In the genomic region with DNA sequence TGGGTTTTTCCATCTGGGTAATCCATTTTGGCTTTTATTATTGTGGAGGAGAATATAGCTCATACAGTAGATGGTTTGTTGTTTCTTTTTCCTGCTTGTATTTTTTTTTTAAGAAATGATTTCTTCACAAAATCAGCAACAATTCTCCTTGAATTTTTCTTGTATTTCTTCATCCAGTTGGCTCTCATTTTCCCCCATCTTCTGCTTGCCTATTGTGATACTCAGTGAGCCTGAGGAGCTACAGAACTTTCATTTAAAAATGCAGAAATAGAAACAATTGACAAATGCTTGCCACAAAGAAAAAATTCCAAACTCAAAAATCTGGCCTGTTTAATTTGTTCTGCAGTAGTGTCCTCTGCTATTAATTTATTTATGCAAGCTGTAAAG, we compare ENCODE assay signal across 15 cellular contexts.
A peak's percentile ranks its signal among the peaks of the same experiment; 100 is the strongest.
DNase-seq lines count a peak whose midpoint lies in the region; ATAC-seq and TF ChIP-seq lines count a peak whose summit lies in the region.
"Had no signal": no experiment of that assay in that cellular context is flagged by ENCODE, and none has a peak within 500 bp of the region (broad histone marks: within the 10 kb centered on the region; RNA-seq: fewer than 3 reads in every experiment).

No MANE protein-coding gene starts in this region.

- ATAC-seq in HG03342 (IDR thresholded peaks at IDR 0.05; ENCODE audit: unreplicated experiment): no peak
- ATAC-seq in GM18907 (IDR thresholded peaks at IDR 0.05; ENCODE audit: unreplicated experiment): no peak

- peaks cover 10% of the 10 kb centered on the region for H3K4me1 Mint-ChIP-seq in MCF 10A (ENCODE audit: insufficient read depth, unreplicated experiment)

- no peaks in the 10 kb centered on the region for H3K36me3 Mint-ChIP-seq in MCF 10A (ENCODE audit: insufficient read depth, unreplicated experiment)
- H3K36me3 Mint-ChIP-seq: CD4-positive, alpha-beta memory T cell had no signal

- H3K9me3 Mint-ChIP-seq in MCF 10A (ENCODE audit: unreplicated experiment): no peaks in the 10 kb centered on the region
- H3K9me3 Mint-ChIP-seq: CD4-positive, alpha-beta memory T cell had no signal

- TF ChIP-seq CTCF in MCF 10A (IDR thresholded peaks at IDR 0.05; ENCODE audit: unreplicated experiment): no peak
- TF ChIP-seq CTCF in breast epithelium (IDR thresholded peaks at IDR 0.05): no peak
- TF ChIP-seq CTCF in WI38 (IDR thresholded peaks at IDR 0.05; ENCODE audit: low read depth, low read length): no peak
- no peak for TF ChIP-seq CTCF in fibroblast of the aortic adventitia (IDR thresholded peaks at IDR 0.05; ENCODE audit: insufficient read depth, low read length)

- peak overlapping the region; percentile 66 for H3K4me3 Mint-ChIP-seq in MCF 10A (ENCODE audit: unreplicated experiment)
- H3K4me3 Mint-ChIP-seq: CD4-positive, alpha-beta memory T cell had no signal

- TF ChIP-seq POLR2A in breast epithelium (IDR thresholded peaks at IDR 0.05): no peak

- POLR2A ChIA-PET in MCF 10A (lab: Yijun Ruan, JAX): interaction anchor here (0.5 to 1.9 kb wide), 7 partner anchors 14 to 951 kb away, joined by 3 to 10 read pairs (median 3); partner anchors contain the start of gene MCU

- no peaks in the 10 kb centered on the region for H3K27me3 ChIP-seq in breast epithelium
- no peaks in the 10 kb centered on the region for H3K27me3 ChIP-seq in skeletal muscle tissue (ENCODE audit: control insufficient read depth in 3 of 3, insufficient read depth in 3 of 3, low read length in 3 of 3)

- H3K27ac ChIP-seq in breast epithelium (no peak overlapping the region), skeletal muscle tissue (ENCODE audit: low read depth, low read length) (peak overlapping the region; percentile 0)

- H3K9ac ChIP-seq in skeletal muscle tissue (ENCODE audit: low read depth in 1 of 3, low read length in 3 of 3): peak overlapping the region in 1 of 3 donors; percentile 2

- H3K9me3 ChIP-seq in breast epithelium (no peaks in the 10 kb centered on the region), skeletal muscle tissue (ENCODE audit: control insufficient read depth in 3 of 3, low read length in 3 of 3) (no peaks in the 10 kb centered on the region)

- DNase-seq in MCF 10A (ENCODE audit: unreplicated experiment) (no peak), breast epithelium (ENCODE audit: low spot score in 2 of 2) (no peak), fibroblast of the aortic adventitia (ENCODE audit: low read depth) (peak; percentile 60), NCI-H187 treated with DMSO at 0.1 percent for 48 hours (lab: John Stamatoyannopoulos, UW) (no peak)
- DNase-seq: activated CD4-positive, CD25-positive, alpha-beta regulatory T cell; activated effector memory CD4-positive, alpha-beta T cell treated with anti-CD3 and anti-CD28 coated beads, Interleukin-2, amount 50 U/mL, for 16 hours; CD4-positive, alpha-beta memory T cell; MM.1S; NCI-H1930; NCI-H524; trophoblast cell had no signal

- CTCF ChIA-PET in MCF 10A (lab: Yijun Ruan, JAX): interaction anchor here (1.0 to 1.1 kb wide), 2 partner anchors 31 to 108 kb away, joined by 4 to 5 read pairs; no protein-coding TSS in a partner anchor

- BruUV-seq in MCF 10A (replicated peaks; lab: Mats Ljungman, UMichigan): no TSS peak

- no peaks in the 10 kb centered on the region for H3K27me3 Mint-ChIP-seq in MCF 10A (ENCODE audit: insufficient read depth, unreplicated experiment)
- H3K27me3 Mint-ChIP-seq: CD4-positive, alpha-beta memory T cell had no signal

- H3K4me3 ChIP-seq in breast epithelium: no peak overlapping the region
- peak overlapping the region; percentile 21; the same call in 1 of the 2 replicates for H3K4me3 ChIP-seq in WI38 (ENCODE audit: low read depth, low read length)
- peak overlapping the region; percentile 38 for H3K4me3 ChIP-seq in fibroblast of the aortic adventitia (ENCODE audit: low read depth, low read length)
- peak overlapping the region in 1 of 3 donors; percentile 3 for H3K4me3 ChIP-seq in skeletal muscle tissue (ENCODE audit: low read length in 3 of 3)

- H3K36me3 ChIP-seq in breast epithelium: no peaks in the 10 kb centered on the region
- no peaks in the 10 kb centered on the region for H3K36me3 ChIP-seq in skeletal muscle tissue (ENCODE audit: control insufficient read depth in 3 of 3, insufficient read depth in 3 of 3, low read length in 3 of 3)

- H3K4me1 ChIP-seq in breast epithelium: no peaks in the 10 kb centered on the region
- peaks cover 6 to 13% (median 7%) of the 10 kb centered on the region in 3 donors for H3K4me1 ChIP-seq in skeletal muscle tissue (ENCODE audit: control insufficient read depth in 3 of 3, insufficient read depth in 3 of 3, low read length in 3 of 3)

- intact Hi-C loops in MCF 10A (cut with micrococcal nuclease) (no loop called here), breast epithelium (cut with DNase I; ENCODE audit: low total_unique reads) (no loop called here)

- H3K27ac Mint-ChIP-seq in MCF 10A (ENCODE audit: low read depth, unreplicated experiment): peak overlapping the region; percentile 93

Comparison
In these comparisons a context has a peak if more than half of its experiments do, and no peak if none do; other contexts are left out.
1. H3K4me3 ChIP-seq: peak in WI38 (single experiment) and fibroblast of the aortic adventitia (single experiment); none in breast epithelium (0 of 3).